Comparison of ENCODE assay signal across 8 cellular contexts in genomic region chr7:139108256-139109187, GRCh38. TPM values are rescaled to one million over a fixed set of nuclear protein-coding genes. Genes with fewer than 3 reads are reported as not detected.
DNase-seq lines count a peak whose midpoint lies in the region; ATAC-seq, FAIRE-seq and TF ChIP-seq lines count a peak whose summit lies in the region.

No MANE protein-coding gene starts in this region.

- H3K79me2 ChIP-seq in K562 (ENCODE audit: control insufficient read depth, insufficient read depth, low read length), result peaks cover 55% of the 10 kb centered on the region

- intact Hi-C loops in K562 (cut with micrococcal nuclease), result loop anchor here (2.0 to 5.0 kb wide), 4 partner anchors 16 to 232 kb away; partner anchors contain the start of genes FMC1 and UBN2

- BruUV-seq in K562 (replicated peaks; lab: Mats Ljungman, UMichigan), result no TSS peak

- H3K27ac Mint-ChIP-seq in stimulated activated naive B cell treated with anti-CD40 and anti-IgM and Interleukin-4, amounts not matched to agents 10 μg/mL and 1 μg/mL and 100 μg/mL, for 72 hours, result peak overlapping the region; percentile 93

- H2AFZ ChIP-seq in K562 (ENCODE audit: low read depth, low read length), result peak overlapping the region; percentile 94

- H4K20me1 ChIP-seq in K562 (replicated peaks; ENCODE audit: control insufficient read depth, insufficient read depth, low read length), result no peaks in the 10 kb centered on the region; the same call in 1 of the 2 replicates

- peaks cover 25 to 36% of the 10 kb centered on the region in 2 donors for H3K36me3 Mint-ChIP-seq in stimulated activated naive B cell treated with anti-CD40 and anti-IgM and Interleukin-4, amounts not matched to agents 10 μg/mL and 1 μg/mL and 100 μg/mL, for 72 hours

- H3K9me3 Mint-ChIP-seq in stimulated activated naive B cell treated with anti-CD40 and anti-IgM and Interleukin-4, amounts not matched to agents 10 μg/mL and 1 μg/mL and 100 μg/mL, for 72 hours, result peaks cover 5 to 8% of the 10 kb centered on the region in 2 donors

- peak; percentile 11 for FAIRE-seq in K562 (lab: Jason Lieb, UNC)

- ATAC-seq in HG02870 (IDR thresholded peaks at IDR 0.05; ENCODE audit: unreplicated experiment) (peak; percentile 2), K562 (peak; percentile 66)
- peak; percentile 6 to 7 for ATAC-seq in stimulated activated naive B cell treated with anti-CD40 and anti-IgM and Interleukin-4, amounts not matched to agents 10 μg/mL and 1 μg/mL and 100 μg/mL, for 72 hours (replicated peaks)

- POLR2A ChIA-PET in K562 (lab: Yijun Ruan, JAX), result interaction anchor here (0.6 to 1.5 kb wide), 3 partner anchors 10 to 17 kb away, joined by 3 to 5 read pairs (median 4); no protein-coding TSS in a partner anchor

- H3K4me2 ChIP-seq in K562 (ENCODE audit: insufficient read depth, low read length), result peak overlapping the region; percentile 95

- no peaks in the 10 kb centered on the region for H3K9me1 ChIP-seq in K562 (ENCODE audit: control insufficient read depth, insufficient read depth, low read length)

- 1% methylated on average over 57 of the region's 61 CpGs for whole genome bisulfite sequencing in K562 (ENCODE audit: insufficient coverage, low coverage, missing lambda C conversion rate)

- in situ Hi-C loops in K562 (cut with MboI), result no loop called here

- no peaks in the 10 kb centered on the region for H3K27me3 ChIP-seq in K562 (ENCODE audit: control insufficient read depth in 2 of 2, insufficient read depth in 2 of 2, low read length in 2 of 2)

- H3K4me1 ChIP-seq in K562 (replicated peaks in 1 of 2; ENCODE audit: control insufficient read depth in 2 of 2, insufficient read depth in 2 of 2, low read length in 2 of 2), result peaks cover 20 to 46% of the 10 kb centered on the region in 2 experiments

- peak overlapping the region; percentile 87 for H3K4me3 ChIP-seq in K562

- H3K9me3 ChIP-seq in K562 (replicated peaks; ENCODE audit: control insufficient read depth, insufficient read depth, low read depth, low read length), result no peaks in the 10 kb centered on the region

- peak overlapping the region; percentile 85 to 97 for H3K9ac ChIP-seq in K562 (ENCODE audit: insufficient read depth in 1 of 2, low read depth in 2 of 2, low read length in 2 of 2)

- peaks cover 6% of the 10 kb centered on the region; the same call in 2 of the 3 replicates for H3K36me3 ChIP-seq in K562 (ENCODE audit: control insufficient read depth, insufficient read depth, low read length)

- DNase-seq in activated effector memory CD4-positive, alpha-beta T cell treated with anti-CD3 and anti-CD28 coated beads, Interleukin-2, amount 50 U/mL, for 16 hours, result peak; percentile 73
- DNase-seq in activated effector memory CD4-positive, alpha-beta T cell treated with Interleukin-2 at 50 U/mL for 16 hours, result no peak
- DNase-seq in NCI-H526 (lab: John Stamatoyannopoulos, UW), result peak; percentile 52 to 75
- DNase-seq in K562 (ENCODE audit: extremely low read depth in 1 of 4, low spot score in 3 of 4), result peak in 3 of 4 experiments; percentile 73 to 80 (median 79)
- DNase-seq in islet precursor cell, result peak; percentile 58
- DNase-seq in stimulated activated naive B cell treated with anti-CD40 and anti-IgM and Interleukin-4, amounts not matched to agents 10 μg/mL and 1 μg/mL and 100 μg/mL, for 72 hours, result peak; percentile 17
- no peak for DNase-seq in LoVo (ENCODE audit: low spot score)

- TF ChIP-seq EP300 in K562 (IDR thresholded peaks at IDR 0.05; ENCODE audit: low read length), result no peak

- TF ChIP-seq POLR2A in K562 (conservative IDR thresholded peaks at IDR 0.05), result no peak

- no peak for TF ChIP-seq CTCF in K562 (IDR thresholded peaks at IDR 0.05 in 2 of 3, conservative IDR thresholded peaks at IDR 0.05 in 1 of 3; ENCODE audit: insufficient read depth in 2 of 3, low read depth in 1 of 3, low read length in 3 of 3)

- H3K4me1 Mint-ChIP-seq in stimulated activated naive B cell treated with anti-CD40 and anti-IgM and Interleukin-4, amounts not matched to agents 10 μg/mL and 1 μg/mL and 100 μg/mL, for 72 hours, result peaks cover 21 to 45% of the 10 kb centered on the region in 2 donors

- CTCF ChIA-PET in K562 (lab: Yijun Ruan, JAX; ENCODE audit: low intra/inter-chr PET ratio), result interaction anchor here (0.7 kb wide), 1 partner anchor 11 kb away, joined by 3 read pairs; no protein-coding TSS in a partner anchor

- peak overlapping the region; percentile 98 for H3K4me3 Mint-ChIP-seq in stimulated activated naive B cell treated with anti-CD40 and anti-IgM and Interleukin-4, amounts not matched to agents 10 μg/mL and 1 μg/mL and 100 μg/mL, for 72 hours

- no peaks in the 10 kb centered on the region for H3K27me3 Mint-ChIP-seq in stimulated activated naive B cell treated with anti-CD40 and anti-IgM and Interleukin-4, amounts not matched to agents 10 μg/mL and 1 μg/mL and 100 μg/mL, for 72 hours

- peak overlapping the region; percentile 88 for H3K27ac ChIP-seq in K562 (ENCODE audit: extremely low read depth, low read depth, low read length)

- TF ChIP-seq RAD21 in K562 (CRISPR knock-in tag; conservative IDR thresholded peaks at IDR 0.05 in 1 of 2, IDR thresholded peaks at IDR 0.05 in 1 of 2), result no peak; a peak in 1 of 4 replicates

TF ChIP-seq in K562, 482 proteins besides CTCF, POLR2A, EP300 and RAD21 (continues in another document):
- 0 out of 2 replicates have a peak, but pooled peaks have one; percentile 4 for TF ChIP-seq CREB1 (IDR thresholded peaks at IDR 0.05)
- no peak for TF ChIP-seq CREB1 (CRISPR knock-in tag; IDR thresholded peaks at IDR 0.05)
- TF ChIP-seq MAFF (IDR thresholded peaks at IDR 0.05; ENCODE audit: low read length), result no peak
- peak; percentile 42; the same call in 1 of the 2 replicates for TF ChIP-seq CHCHD3 (CRISPR knock-in tag; IDR thresholded peaks at IDR 0.05)
- no peak for TF ChIP-seq ZNF121 (CRISPR knock-in tag; conservative IDR thresholded peaks at IDR 0.05)
- no peak for TF ChIP-seq ZNF717 (CRISPR knock-in tag; IDR thresholded peaks at IDR 0.05)
- TF ChIP-seq ERF (CRISPR knock-in tag; IDR thresholded peaks at IDR 0.05), result 0 out of 2 replicates have a peak, but pooled peaks have one; percentile 35
- TF ChIP-seq, protein P1, sequence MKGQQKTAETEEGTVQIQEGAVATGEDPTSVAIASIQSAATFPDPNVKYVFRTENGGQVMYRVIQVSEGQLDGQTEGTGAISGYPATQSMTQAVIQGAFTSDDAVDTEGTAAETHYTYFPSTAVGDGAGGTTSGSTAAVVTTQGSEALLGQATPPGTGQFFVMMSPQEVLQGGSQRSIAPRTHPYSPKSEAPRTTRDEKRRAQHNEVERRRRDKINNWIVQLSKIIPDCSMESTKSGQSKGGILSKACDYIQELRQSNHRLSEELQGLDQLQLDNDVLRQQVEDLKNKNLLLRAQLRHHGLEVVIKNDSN (CRISPR knock-in tag; IDR thresholded peaks at IDR 0.05), result peak; percentile 63; the same call in 1 of the 2 replicates
- TF ChIP-seq ZC3H4 (CRISPR knock-in tag; IDR thresholded peaks at IDR 0.05; ENCODE audit: borderline replicate concordance), result peak; percentile 94; the same call in 1 of the 2 replicates
- TF ChIP-seq ETV1 (tag; conservative IDR thresholded peaks at IDR 0.05; ENCODE audit: low read depth), result peak; percentile 19; the same call in 1 of the 2 replicates
- 0 out of 2 replicates have a peak, but pooled peaks have one; percentile 39 for TF ChIP-seq DMBX1 (CRISPR knock-in tag; IDR thresholded peaks at IDR 0.05; ENCODE audit: borderline replicate concordance)
- 0 out of 2 replicates have a peak, but pooled peaks have one; percentile 7 for TF ChIP-seq NCOA1 (IDR thresholded peaks at IDR 0.05; ENCODE audit: low read depth)
- TF ChIP-seq FUS (optimal IDR thresholded peaks at IDR 0.05; ENCODE audit: low read depth, low read length), result peak; percentile 43
- TF ChIP-seq, protein P2, sequence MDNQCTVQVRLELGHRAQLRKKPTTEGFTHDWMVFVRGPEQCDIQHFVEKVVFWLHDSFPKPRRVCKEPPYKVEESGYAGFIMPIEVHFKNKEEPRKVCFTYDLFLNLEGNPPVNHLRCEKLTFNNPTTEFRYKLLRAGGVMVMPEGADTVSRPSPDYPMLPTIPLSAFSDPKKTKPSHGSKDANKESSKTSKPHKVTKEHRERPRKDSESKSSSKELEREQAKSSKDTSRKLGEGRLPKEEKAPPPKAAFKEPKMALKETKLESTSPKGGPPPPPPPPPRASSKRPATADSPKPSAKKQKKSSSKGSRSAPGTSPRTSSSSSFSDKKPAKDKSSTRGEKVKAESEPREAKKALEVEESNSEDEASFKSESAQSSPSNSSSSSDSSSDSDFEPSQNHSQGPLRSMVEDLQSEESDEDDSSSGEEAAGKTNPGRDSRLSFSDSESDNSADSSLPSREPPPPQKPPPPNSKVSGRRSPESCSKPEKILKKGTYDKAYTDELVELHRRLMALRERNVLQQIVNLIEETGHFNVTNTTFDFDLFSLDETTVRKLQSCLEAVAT (IDR thresholded peaks at IDR 0.05), result peak; percentile 32 to 48; a peak in 3 of 4 replicates
- TF ChIP-seq PHTF2 (CRISPR knock-in tag; IDR thresholded peaks at IDR 0.05), result 0 out of 2 replicates have a peak, but pooled peaks have one; percentile 21
- peak; percentile 7; the same call in 1 of the 2 replicates for TF ChIP-seq KLF1 (tag; IDR thresholded peaks at IDR 0.05)
- 0 out of 2 replicates have a peak, but pooled peaks have one; percentile 30 for TF ChIP-seq GTF2F1 (IDR thresholded peaks at IDR 0.05; ENCODE audit: low read depth, low read length)

RNA-seq across cellular contexts. Expression of gene ZC3HAV1, which starts 1.0 kb away (rescaled TPM):
- total RNA-seq in K562 (2011; cell fraction: chromatin; rRNA removed; ENCODE audit: low replicate concordance), result 53.8 and 57.1 TPM in 2 replicates
- total RNA-seq in K562 (2011; cell fraction: nucleolus; rRNA removed), result 29.0 and 32.2 TPM in 2 replicates
- total RNA-seq in K562 (2011; cell fraction: nucleoplasm; rRNA removed), result 34.5 and 41.2 TPM in 2 replicates
- total RNA-seq in K562 (2014; rRNA removed), result 23.9 and 26.4 TPM in 2 replicates
- 34.0 TPM in 2 replicates for total RNA-seq in K562 (2014; rRNA removed; fragmentation: Illumina TruSeq; extraction: Trizol)
- total RNA-seq in K562 (2015; rRNA removed; fragmentation: Illumina TruSeq; extraction: Trizol), result 38.9 and 40.5 TPM in 2 replicates
- 33.0 and 33.8 TPM in 2 replicates for total RNA-seq in K562 (2021)
- 16.9 and 22.4 TPM in 2 replicates for polyA plus RNA-seq in K562 (2011; rRNA removed)
- polyA plus RNA-seq in K562 (2011; cell fraction: cytosol; rRNA removed), result 13.3 and 18.4 TPM in 2 replicates
- polyA plus RNA-seq in K562 (2011; cell fraction: nucleus; rRNA removed), result 12.9 and 17.7 TPM in 2 replicates
- polyA plus RNA-seq in K562 (2012), result 20.5 and 21.0 TPM in 2 replicates
- 22.8 and 30.9 TPM in 2 replicates for polyA plus RNA-seq in K562 (2014; fragmentation: Illumina TruSeq; extraction: Trizol)
- 10 to 100 TPM; 11.9 to 13.4 TPM for polyA plus RNA-seq in K562 (2014; fragmentation: Nextera tagmentation; extraction: Ambion mirVana)
- 18.0 and 18.7 TPM in 2 replicates for polyA plus RNA-seq in K562 (2014; rRNA removed)
- 29.5 and 40.3 TPM in 2 replicates for polyA minus RNA-seq in K562 (2011; rRNA and poly(A)+ RNA removed)
- 24.2 and 28.1 TPM in 2 replicates for polyA minus RNA-seq in K562 (2011; cell fraction: cytosol; rRNA and poly(A)+ RNA removed)
- 17.8 and 38.4 TPM in 2 replicates for polyA minus RNA-seq in K562 (2011; cell fraction: nucleus; rRNA and poly(A)+ RNA removed)

Comparison
In these comparisons a context has a peak if more than half of its experiments do, and no peak if none do; other contexts are left out.
1. DNase-seq: peak in activated effector memory CD4-positive, alpha-beta T cell treated with anti-CD3 and anti-CD28 coated beads, Interleukin-2, amount 50 U/mL, for 16 hours (single experiment), NCI-H526 (2 of 2), K562 (3 of 4), islet precursor cell (single experiment) and stimulated activated naive B cell treated with anti-CD40 and anti-IgM and Interleukin-4, amounts not matched to agents 10 μg/mL and 1 μg/mL and 100 μg/mL, for 72 hours (single experiment); none in activated effector memory CD4-positive, alpha-beta T cell treated with Interleukin-2 at 50 U/mL for 16 hours (single experiment) and LoVo (single experiment).
2. ATAC-seq: peak in every context shown above with its lines; median percentile 66 in K562; 6 in stimulated activated naive B cell treated with anti-CD40 and anti-IgM and Interleukin-4, amounts not matched to agents 10 μg/mL and 1 μg/mL and 100 μg/mL, for 72 hours; 2 in HG02870.